Comparison of ENCODE assay signal across 9 cellular contexts in the genomic region with DNA sequence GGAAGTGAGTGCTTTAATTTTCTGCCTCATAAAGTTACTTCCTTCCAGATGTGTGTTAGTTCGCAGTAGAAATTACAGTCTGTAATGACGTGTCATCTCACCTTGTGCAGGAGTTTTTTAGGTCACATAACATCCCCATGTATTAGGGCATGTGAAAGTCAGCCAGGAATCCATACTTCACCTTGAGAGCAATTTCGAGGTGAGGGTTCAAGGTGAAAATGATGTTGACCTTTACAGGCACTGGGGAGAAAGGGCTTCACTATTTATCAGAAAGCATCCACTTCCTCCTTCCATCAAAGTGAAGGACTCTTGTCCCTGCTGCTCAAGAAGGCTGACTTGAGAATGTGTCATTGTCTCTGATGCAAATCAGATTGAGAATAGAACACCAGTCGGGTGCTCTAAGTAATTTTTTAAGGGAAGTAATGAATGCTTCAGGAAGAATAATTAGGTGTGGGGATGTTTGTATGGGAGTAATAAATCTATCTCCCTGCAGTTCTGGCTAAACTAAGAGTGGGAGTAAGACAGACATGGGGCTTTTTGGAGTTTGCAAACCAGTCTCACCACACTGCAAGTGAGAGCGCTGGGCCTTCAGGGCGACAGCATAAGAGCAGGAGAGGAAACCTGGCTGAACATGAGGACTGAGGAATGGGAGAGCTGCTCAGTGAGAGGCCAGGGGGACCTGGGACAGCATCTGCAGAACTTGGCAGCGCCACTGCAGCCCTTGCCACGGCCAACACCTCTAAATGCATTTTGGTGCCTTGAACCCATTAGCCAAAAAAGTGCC.
DNase-seq lines count a peak whose midpoint lies in the region; ATAC-seq and TF ChIP-seq lines count a peak whose summit lies in the region.
"Had no signal": no experiment of that assay in that cellular context is flagged by ENCODE, and none has a peak within 500 bp of the region (broad histone marks: within the 10 kb centered on the region; RNA-seq: fewer than 3 reads in every experiment).

No MANE protein-coding gene starts in this region.

- DNase-seq in NCI-H526 (lab: John Stamatoyannopoulos, UW), result peak; percentile 2 to 5
- DNase-seq in NCI-H526 treated with DMSO at 0.1 percent for 48 hours (lab: John Stamatoyannopoulos, UW), result no peak
- DNase-seq in substantia nigra (lab: John Stamatoyannopoulos, UW), result no peak
- DNase-seq in ovary, result no peak
- DNase-seq in foreskin fibroblast, result no peak
- DNase-seq in SKM-1 treated with dmso at 0.1 percent for 144 hours (lab: John Stamatoyannopoulos, UW; ENCODE audit: unreplicated experiment), result no peak
- DNase-seq: GF-D8 had no signal

- intact Hi-C loops in ovary (cut with DNase I), result no loop called here

- no peaks in the 10 kb centered on the region for H3K36me3 ChIP-seq in ovary

- no peaks in the 10 kb centered on the region for H3K9me3 ChIP-seq in ovary

- peaks cover 4% of the 10 kb centered on the region for H3K4me1 ChIP-seq in ovary (ENCODE audit: insufficient read depth)

- ATAC-seq in HG02623 (IDR thresholded peaks at IDR 0.05; ENCODE audit: unreplicated experiment), result peak; percentile 51
- ATAC-seq in HG03558 (IDR thresholded peaks at IDR 0.05; ENCODE audit: extremely low read depth, unreplicated experiment), result peak; percentile 55

- peak overlapping the region; percentile 24 for H3K27ac ChIP-seq in substantia nigra (ENCODE audit: low read depth, low read length, poor library complexity, severe bottlenecking)
- H3K27ac ChIP-seq in ovary, result no peak overlapping the region

- no peaks in the 10 kb centered on the region for H3K27me3 ChIP-seq in ovary

- TF ChIP-seq CTCF in ovary (IDR thresholded peaks at IDR 0.05), result no peak
- TF ChIP-seq CTCF in foreskin fibroblast (IDR thresholded peaks at IDR 0.05; ENCODE audit: low read depth, low read length), result no peak

- 80 to 82% (median 81%) methylated on average over 8 of the region's 8 CpGs for WGBS in ovary, 3 donors

- H3K4me3 ChIP-seq in ovary (no peak overlapping the region), foreskin fibroblast (ENCODE audit: low read depth in 1 of 2, low read length in 2 of 2) (no peak overlapping the region)

- TF ChIP-seq POLR2A in ovary (IDR thresholded peaks at IDR 0.05), result no peak

- no peak for TF ChIP-seq EP300 in ovary (IDR thresholded peaks at IDR 0.05)

Comparison
In these comparisons a context has a peak if more than half of its experiments do, and no peak if none do; other contexts are left out.
1. DNase-seq: peak in NCI-H526 (2 of 2); none in NCI-H526 treated with DMSO at 0.1 percent for 48 hours (single experiment), substantia nigra (0 of 49), ovary (0 of 5), foreskin fibroblast (0 of 2) and SKM-1 treated with dmso at 0.1 percent for 144 hours (single experiment).